8 cellular contexts compared by ENCODE assay signal in genomic region chr1:15430787-15431570, GRCh38. TPM values are rescaled to one million over a fixed set of nuclear protein-coding genes. Genes with fewer than 3 reads are reported as not detected.
A peak's percentile ranks its signal among the peaks of the same experiment; 100 is the strongest.
DNase-seq lines count a peak whose midpoint lies in the region; ATAC-seq, FAIRE-seq and TF ChIP-seq lines count a peak whose summit lies in the region.

No MANE protein-coding gene starts in this region.

- no peak overlapping the region for H3K4me3 ChIP-seq in bronchial epithelial cell (ENCODE audit: low read depth, low read length)

- H3K27me3 ChIP-seq in bronchial epithelial cell (ENCODE audit: control insufficient read depth, insufficient read depth, low read length), result no peaks in the 10 kb centered on the region

- H3K9me3 Mint-ChIP-seq in WTC11, result no peaks in the 10 kb centered on the region

- H3K36me3 ChIP-seq in bronchial epithelial cell (ENCODE audit: control insufficient read depth, insufficient read depth, low read length), result peaks cover 14% of the 10 kb centered on the region

- POLR2A ChIA-PET in WTC11 (lab: Charles Lee), result no interaction called here

- peak; percentile 97 for TF ChIP-seq RAD21 in Ishikawa (IDR thresholded peaks at IDR 0.05; ENCODE audit: low read depth)

- TF ChIP-seq CTCF in WTC11 (IDR thresholded peaks at IDR 0.05) (peak; percentile 96), bronchial epithelial cell (IDR thresholded peaks at IDR 0.05; ENCODE audit: insufficient read depth, low read length, severe bottlenecking) (peak; percentile 96)

- H3K4me1 Mint-ChIP-seq in WTC11, result peaks cover 4% of the 10 kb centered on the region; the same call in 1 of the 2 replicates

- TF ChIP-seq EP300 in Ishikawa (IDR thresholded peaks at IDR 0.05; ENCODE audit: borderline replicate concordance), result no peak

- H3K27ac Mint-ChIP-seq in WTC11, result no peak overlapping the region

- ATAC-seq in WTC11 (peak; percentile 93), HG02885 (IDR thresholded peaks at IDR 0.05; ENCODE audit: poor library complexity, unreplicated experiment) (no peak)

- peak; percentile 48 for DNase-seq in EL
- DNase-seq in WTC11 (ENCODE audit: low spot score), result peak; percentile 93
- DNase-seq in bronchial epithelial cell (ENCODE audit: low read depth), result peak; percentile 29
- DNase-seq in left kidney (ENCODE audit: low read depth, low spot score), result peak; percentile 80
- peak; percentile 53 to 75 for DNase-seq in stimulated activated CD4-positive, alpha-beta T cell treated with anti-CD3 and anti-CD28 coated beads, Interleukin-4, amount 100 ng/mL, for 4 hours
- no peak for DNase-seq in 8988T

- H3K36me3 Mint-ChIP-seq in WTC11, result no peaks in the 10 kb centered on the region

- no peak overlapping the region for H3K4me3 Mint-ChIP-seq in WTC11

- H3K27me3 Mint-ChIP-seq in WTC11 (ENCODE audit: low read depth), result no peaks in the 10 kb centered on the region

- FAIRE-seq in bronchial epithelial cell (lab: Jason Lieb, UNC), result peak; percentile 58

- CTCF ChIA-PET in WTC11 (lab: Charles Lee), result interaction anchor here (0.5 to 5.3 kb wide), 23 partner anchors 12 to 428 kb away, joined by 3 to 118 read pairs (median 4); partner anchors contain the start of gene EFHD2

TF ChIP-seq in Ishikawa, 13 proteins besides CTCF, POLR2A, EP300 and RAD21:
- TF ChIP-seq FOXM1 (IDR thresholded peaks at IDR 0.05; ENCODE audit: borderline replicate concordance, low read depth), result no peak
- peak; percentile 87 for TF ChIP-seq ZBTB7A (IDR thresholded peaks at IDR 0.05; ENCODE audit: low read depth)

TF ChIP-seq in WTC11, 78 proteins besides CTCF, POLR2A, EP300 and RAD21:
- TF ChIP-seq ATF1 (CRISPR knock-in tag; IDR thresholded peaks at IDR 0.05) (no peak), MAX (CRISPR knock-in tag; IDR thresholded peaks at IDR 0.05) (peak; percentile 42; the same call in 1 of the 2 replicates)
- TF ChIP-seq, protein P1, sequence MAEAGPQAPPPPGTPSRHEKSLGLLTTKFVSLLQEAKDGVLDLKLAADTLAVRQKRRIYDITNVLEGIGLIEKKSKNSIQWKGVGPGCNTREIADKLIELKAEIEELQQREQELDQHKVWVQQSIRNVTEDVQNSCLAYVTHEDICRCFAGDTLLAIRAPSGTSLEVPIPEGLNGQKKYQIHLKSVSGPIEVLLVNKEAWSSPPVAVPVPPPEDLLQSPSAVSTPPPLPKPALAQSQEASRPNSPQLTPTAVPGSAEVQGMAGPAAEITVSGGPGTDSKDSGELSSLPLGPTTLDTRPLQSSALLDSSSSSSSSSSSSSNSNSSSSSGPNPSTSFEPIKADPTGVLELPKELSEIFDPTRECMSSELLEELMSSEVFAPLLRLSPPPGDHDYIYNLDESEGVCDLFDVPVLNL (CRISPR knock-in tag; IDR thresholded peaks at IDR 0.05; ENCODE audit: borderline replicate concordance, low read depth), result no peak
TF ChIP-seq in WTC11: peak in this region for 1.

RNA-seq across cellular contexts. Expression of gene CTRC, which starts 7.3 kb away (rescaled TPM):
- total RNA-seq in WTC11 (2021) (1.6 to 2.2 TPM (median 2.2 TPM) in 3 replicates), bronchial epithelial cell (not detected in 2 replicates)

RNA-seq across cellular contexts. Expression of gene EFHD2, which starts 21.3 kb away (rescaled TPM):
- total RNA-seq in WTC11 (2021) (19.5 to 23.8 TPM (median 21.9 TPM) in 3 replicates), bronchial epithelial cell (41.5 and 42.6 TPM in 2 replicates)

RNA-seq across cellular contexts. Expression of gene CELA2A, which starts 25.6 kb away (rescaled TPM):
- total RNA-seq in WTC11 (2021) (0.83 to 1.1 TPM (median 1.1 TPM) in 3 replicates), bronchial epithelial cell (not detected in 2 replicates)

RNA-seq across cellular contexts. Expression of gene CELA2B, which starts 44.9 kb away (rescaled TPM):
- total RNA-seq in WTC11 (2021), result 0.55 TPM in 1 of 3 replicates, not detected in the others
- total RNA-seq in bronchial epithelial cell, result not detected in 2 replicates
